19 cellular contexts compared by ENCODE assay signal in genomic region chr2:146837857-146838256, GRCh38.
DNase-seq lines count a peak whose midpoint lies in the region; ATAC-seq lines count a peak whose summit lies in the region.
"Had no signal": no experiment of that assay in that cellular context is flagged by ENCODE, and none has a peak within 500 bp of the region (broad histone marks: within the 10 kb centered on the region; RNA-seq: fewer than 3 reads in every experiment).

No MANE protein-coding gene starts in this region.

- no peak for ATAC-seq in GM21723 (IDR thresholded peaks at IDR 0.05; ENCODE audit: unreplicated experiment)
- ATAC-seq: body of pancreas; sciatic nerve; stimulated activated memory B cell treated with anti-CD40 and anti-IgM and Interleukin-4, amounts not matched to agents 10 μg/mL and 1 μg/mL and 100 μg/mL, for 72 hours had no signal

- H3K27me3 ChIP-seq in SJCRH30, result no peaks in the 10 kb centered on the region
- H3K27me3 ChIP-seq: body of pancreas, neutrophil, tibial nerve had no signal

- no peaks in the 10 kb centered on the region; the same call in 1 of the 2 replicates for H3K9me3 ChIP-seq in SJCRH30 (replicated peaks)
- H3K9me3 ChIP-seq: body of pancreas, neutrophil, tibial nerve had no signal

- H3K36me3 ChIP-seq in SJCRH30, result no peaks in the 10 kb centered on the region
- H3K36me3 ChIP-seq: neutrophil, tibial nerve had no signal

- H3K4me3 ChIP-seq in SJCRH30, result no peak overlapping the region
- H3K4me3 ChIP-seq: body of pancreas, PC-9, tibial nerve had no signal

- DNase-seq in DMS153 treated with DMSO at 0.1 percent for 48 hours (lab: John Stamatoyannopoulos, UW; ENCODE audit: unreplicated experiment), result peak; percentile 65
- peak; percentile 69 for DNase-seq in NCI-H1105 treated with DMSO at 0.1 percent for 48 hours (lab: John Stamatoyannopoulos, UW)
- peak; percentile 77 to 95 for DNase-seq in SJCRH30
- peak; percentile 38 for DNase-seq in iris pigment epithelial cell (ENCODE audit: low read depth)
- DNase-seq in activated CD4-positive, alpha-beta T cell treated with anti-CD3 and anti-CD28 coated beads for 1 hour, result no peak
- no peak for DNase-seq in effector CD4-positive, alpha-beta T cell
- DNase-seq in activated effector memory CD4-positive, alpha-beta T cell treated with Interleukin-2 at 50 U/mL for 16 hours, result no peak
- DNase-seq: activated gamma-delta T cell treated with Interleukin-2 at 50 U/mL for 16 hours, body of pancreas, foreskin melanocyte, Kasumi-1, NCI-H446 had no signal

- H3K27ac ChIP-seq in SJCRH30, result no peak overlapping the region
- H3K27ac ChIP-seq: body of pancreas, neutrophil, PC-9, tibial nerve, VCaP had no signal

- peaks cover 11% of the 10 kb centered on the region for H3K4me1 ChIP-seq in SJCRH30
- H3K4me1 ChIP-seq: body of pancreas, tibial nerve had no signal

Comparison
In these comparisons a context has a peak if more than half of its experiments do, and no peak if none do; other contexts are left out.
1. DNase-seq: peak in DMS153 treated with DMSO at 0.1 percent for 48 hours (single experiment), NCI-H1105 treated with DMSO at 0.1 percent for 48 hours (single experiment), SJCRH30 (2 of 2) and iris pigment epithelial cell (single experiment); none in activated CD4-positive, alpha-beta T cell treated with anti-CD3 and anti-CD28 coated beads for 1 hour (single experiment), effector CD4-positive, alpha-beta T cell (single experiment) and activated effector memory CD4-positive, alpha-beta T cell treated with Interleukin-2 at 50 U/mL for 16 hours (single experiment).